Comparison of ENCODE assay signal across 14 cellular contexts in the genomic region with DNA sequence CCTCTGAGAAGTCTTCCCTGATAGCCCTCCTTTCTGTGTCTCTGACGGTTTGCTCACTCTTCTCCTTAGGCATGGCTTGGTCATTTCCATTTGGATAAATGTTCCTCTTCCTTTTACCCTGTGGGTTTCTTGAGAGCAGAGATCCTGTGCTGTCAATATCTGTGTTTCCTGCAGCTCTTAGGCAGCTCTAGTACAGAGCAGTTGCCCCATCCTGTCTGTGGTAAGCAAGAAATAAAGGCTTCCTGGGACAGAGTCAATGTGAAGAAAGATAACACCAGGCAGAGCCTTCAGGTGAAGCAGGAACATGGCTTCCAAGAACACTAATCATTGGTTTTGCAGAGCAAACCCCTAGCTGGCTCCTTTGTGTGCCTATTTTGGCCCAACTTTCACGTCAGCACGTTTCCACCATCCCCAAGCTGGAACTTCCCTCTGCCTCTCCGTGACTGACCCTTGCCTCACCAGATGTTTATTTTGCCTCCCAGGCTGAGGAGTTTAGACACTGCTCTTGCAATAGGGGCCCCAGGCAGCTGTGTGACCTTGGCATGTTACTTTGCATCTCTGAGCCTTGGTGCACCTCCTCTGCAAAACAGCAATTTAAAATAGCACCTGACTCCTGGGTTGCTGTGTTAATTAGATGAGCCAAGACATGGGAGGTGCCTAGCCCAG. TPM values are rescaled to one million over a fixed set of nuclear protein-coding genes. Genes with fewer than 3 reads are reported as not detected.
A peak's percentile ranks its signal among the peaks of the same experiment; 100 is the strongest.
DNase-seq lines count a peak whose midpoint lies in the region; ATAC-seq, FAIRE-seq and TF ChIP-seq lines count a peak whose summit lies in the region.
"Had no signal": no experiment of that assay in that cellular context is flagged by ENCODE, and none has a peak within 500 bp of the region (broad histone marks: within the 10 kb centered on the region; RNA-seq: fewer than 3 reads in every experiment).

No MANE protein-coding gene starts in this region.

- no peak for FAIRE-seq in K562 (lab: Jason Lieb, UNC)
- FAIRE-seq: endometrium had no signal

- peak overlapping the region; percentile 27 to 87 (median 64) for H3K4me2 ChIP-seq in BLaER1 treated with 17β-estradiol and CSF1 and Interleukin-3, amounts not matched to agents 10 nM and 100 nM
- H3K4me2 ChIP-seq in Karpas-422 (ENCODE audit: low read depth, low read length, poor library complexity, severe bottlenecking) (no peak overlapping the region), K562 (ENCODE audit: insufficient read depth, low read length) (no peak overlapping the region)

- BruUV-seq in K562 (replicated peaks; lab: Mats Ljungman, UMichigan): no TSS peak

- H3K4me1 ChIP-seq in BLaER1 treated with 17β-estradiol and CSF1 and Interleukin-3, amounts not matched to agents 10 nM and 100 nM: peaks cover 49 to 55% (median 52%) of the 10 kb centered on the region in 10 experiments
- peaks cover 20% of the 10 kb centered on the region for H3K4me1 ChIP-seq in Karpas-422 (ENCODE audit: low read length)
- H3K4me1 ChIP-seq in K562 (replicated peaks in 1 of 2; ENCODE audit: control insufficient read depth in 2 of 2, insufficient read depth in 2 of 2, low read length in 2 of 2): no peaks in the 10 kb centered on the region

- H3K4me1 Mint-ChIP-seq in memory B cell: peaks cover 30% of the 10 kb centered on the region

- no peaks in the 10 kb centered on the region for H3K36me3 Mint-ChIP-seq in memory B cell

- TF ChIP-seq RAD21 in K562 (CRISPR knock-in tag; conservative IDR thresholded peaks at IDR 0.05 in 1 of 2, IDR thresholded peaks at IDR 0.05 in 1 of 2): no peak

- no peaks in the 10 kb centered on the region for H3K9me3 ChIP-seq in BLaER1 treated with 17β-estradiol and CSF1 and Interleukin-3, amounts not matched to agents 10 nM and 100 nM (replicated peaks in 1 of 11)
- H3K9me3 ChIP-seq in Karpas-422 (ENCODE audit: low read length) (no peaks in the 10 kb centered on the region), K562 (replicated peaks; ENCODE audit: control insufficient read depth, insufficient read depth, low read depth, low read length) (no peaks in the 10 kb centered on the region)

- no peaks in the 10 kb centered on the region for H3K9me2 ChIP-seq in Karpas-422 (replicated peaks; ENCODE audit: insufficient read depth, low read length)

- TF ChIP-seq EP300 in K562 (IDR thresholded peaks at IDR 0.05; ENCODE audit: low read length): no peak

- peak overlapping the region; percentile 2 for H3K4me3 Mint-ChIP-seq in memory B cell

- DNase-seq in Karpas-422 (no peak), K562 (ENCODE audit: extremely low read depth in 1 of 4, low spot score in 3 of 4) (no peak), memory B cell (ENCODE audit: low spot score in 2 of 2) (no peak), GM10266 (ENCODE audit: extremely low spot score) (no peak), NCI-H2029 treated with DMSO at 0.1 percent for 48 hours (lab: John Stamatoyannopoulos, UW) (no peak), HuH-7.5 (ENCODE audit: low spot score) (no peak), GM19240 (ENCODE audit: insufficient read length, low spot score) (no peak)
- DNase-seq: activated CD4-positive, alpha-beta T cell treated with anti-CD3 and anti-CD28 coated beads, Interleukin-2, amount 50 U/mL, for 4 hours; activated naive CD4-positive, alpha-beta T cell treated with anti-CD3 and anti-CD28 coated beads, Interleukin-2, amount 50 U/mL, for 16 hours; COR-L47; left colon; NCI-H187 had no signal

- in situ Hi-C loops in K562 (cut with MboI): no loop called here

- H2AFZ ChIP-seq in Karpas-422 (ENCODE audit: low read length): 0 out of 2 replicates have a peak overlapping the region, but pooled peaks have one; percentile 20
- H2AFZ ChIP-seq in K562 (ENCODE audit: low read depth, low read length): no peak overlapping the region

- H4K20me1 ChIP-seq in BLaER1 treated with 17β-estradiol and CSF1 and Interleukin-3, amounts not matched to agents 10 nM and 100 nM: no peaks in the 10 kb centered on the region
- H4K20me1 ChIP-seq in Karpas-422 (ENCODE audit: insufficient read depth, low read depth, low read length): no peaks in the 10 kb centered on the region
- no peaks in the 10 kb centered on the region for H4K20me1 ChIP-seq in K562 (replicated peaks; ENCODE audit: control insufficient read depth, insufficient read depth, low read length)

- POLR2A ChIA-PET in K562 (lab: Yijun Ruan, JAX): interaction anchor here (0.8 to 3.1 kb wide), 3 partner anchors 10 to 205 kb away, joined by 3 to 9 read pairs (median 5); no protein-coding TSS in a partner anchor

- peak overlapping the region; percentile 98 for H3K27ac Mint-ChIP-seq in memory B cell

- TF ChIP-seq CTCF in K562 (IDR thresholded peaks at IDR 0.05 in 2 of 3, conservative IDR thresholded peaks at IDR 0.05 in 1 of 3; ENCODE audit: insufficient read depth in 2 of 3, low read depth in 1 of 3, low read length in 3 of 3) (no peak), GM10266 (IDR thresholded peaks at IDR 0.05; ENCODE audit: control insufficient read depth, insufficient read depth, low read depth, missing control alignments) (no peak)

- H3K27ac ChIP-seq in BLaER1 treated with 17β-estradiol and CSF1 and Interleukin-3, amounts not matched to agents 10 nM and 100 nM: peak overlapping the region in 8 of 11 experiments; percentile 8 to 80 (median 51); a peak in 15 of 22 replicates
- H3K27ac ChIP-seq in Karpas-422 (ENCODE audit: low read length) (no peak overlapping the region), K562 (ENCODE audit: extremely low read depth, low read depth, low read length) (no peak overlapping the region)

- H3K9me1 ChIP-seq in K562 (ENCODE audit: control insufficient read depth, insufficient read depth, low read length): no peaks in the 10 kb centered on the region

- H3K9ac ChIP-seq in BLaER1 treated with 17β-estradiol and CSF1 and Interleukin-3, amounts not matched to agents 10 nM and 100 nM: peak overlapping the region in 3 of 11 experiments; percentile 3 to 17 (median 3); a peak in 2 of 22 replicates
- no peak overlapping the region for H3K9ac ChIP-seq in Karpas-422 (ENCODE audit: low read length)
- H3K9ac ChIP-seq in K562 (ENCODE audit: insufficient read depth in 1 of 2, low read depth in 2 of 2, low read length in 2 of 2): no peak overlapping the region

- TF ChIP-seq POLR2A in K562 (conservative IDR thresholded peaks at IDR 0.05): no peak

- intact Hi-C loops in K562 (cut with micrococcal nuclease): loop anchor here (5.0 to 10.0 kb wide), 2 partner anchors 82 to 200 kb away; no protein-coding TSS in a partner anchor

- no peaks in the 10 kb centered on the region for H3K9me3 Mint-ChIP-seq in memory B cell

- no peaks in the 10 kb centered on the region for H3K27me3 ChIP-seq in BLaER1 treated with 17β-estradiol and CSF1 and Interleukin-3, amounts not matched to agents 10 nM and 100 nM
- H3K27me3 ChIP-seq in Karpas-422 (ENCODE audit: low read length) (no peaks in the 10 kb centered on the region), K562 (ENCODE audit: control insufficient read depth in 2 of 2, insufficient read depth in 2 of 2, low read length in 2 of 2) (peaks cover 13 to 32% of the 10 kb centered on the region in 2 experiments; a peak in 4 of 5 replicates)

- no peaks in the 10 kb centered on the region for H3K36me3 ChIP-seq in BLaER1 treated with 17β-estradiol and CSF1 and Interleukin-3, amounts not matched to agents 10 nM and 100 nM
- H3K36me3 ChIP-seq in Karpas-422 (ENCODE audit: insufficient read depth, low read length) (no peaks in the 10 kb centered on the region), K562 (ENCODE audit: control insufficient read depth, insufficient read depth, low read length) (no peaks in the 10 kb centered on the region)

- H3K4me3 ChIP-seq in BLaER1 treated with 17β-estradiol and CSF1 and Interleukin-3, amounts not matched to agents 10 nM and 100 nM: no peak overlapping the region
- H3K4me3 ChIP-seq in Karpas-422 (ENCODE audit: low read length): no peak overlapping the region
- no peak overlapping the region for H3K4me3 ChIP-seq in K562

- H3K79me2 ChIP-seq in Karpas-422 (ENCODE audit: low read length): no peaks in the 10 kb centered on the region
- no peaks in the 10 kb centered on the region for H3K79me2 ChIP-seq in K562 (ENCODE audit: control insufficient read depth, insufficient read depth, low read length)

- WGBS in K562 (ENCODE audit: insufficient coverage, low coverage, missing lambda C conversion rate): 0% methylated on average over 4 of the region's 4 CpGs

- CTCF ChIA-PET in K562 (lab: Yijun Ruan, JAX; ENCODE audit: low intra/inter-chr PET ratio): interaction anchor here (2.4 kb wide), 1 partner anchor 81 kb away, joined by 14 read pairs; no protein-coding TSS in a partner anchor

- ATAC-seq in K562 (no peak; the same call in 1 of the 3 replicates), memory B cell (ENCODE audit: low read depth) (no peak)
- ATAC-seq: left colon had no signal

- H3K27me3 Mint-ChIP-seq in memory B cell: no peaks in the 10 kb centered on the region

TF ChIP-seq in K562, 482 proteins besides CTCF, POLR2A, EP300 and RAD21:
- TF ChIP-seq NFIX (CRISPR knock-in tag; IDR thresholded peaks at IDR 0.05; ENCODE audit: low read depth) (no peak), ZFP36 (IDR thresholded peaks at IDR 0.05; ENCODE audit: low read depth, low read length, partially characterized antibody) (peak; percentile 37)
- TF ChIP-seq, protein P1, sequence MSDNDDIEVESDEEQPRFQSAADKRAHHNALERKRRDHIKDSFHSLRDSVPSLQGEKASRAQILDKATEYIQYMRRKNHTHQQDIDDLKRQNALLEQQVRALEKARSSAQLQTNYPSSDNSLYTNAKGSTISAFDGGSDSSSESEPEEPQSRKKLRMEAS (CRISPR knock-in tag; IDR thresholded peaks at IDR 0.05): no peak

RNA-seq across cellular contexts. Expression of a gene that starts 49.6 kb away (rescaled TPM):
- 9.3 and 12.2 TPM in 2 replicates for total RNA-seq in Karpas-422 (2014; rRNA removed; shearing (Covaris generic); ENCODE audit: low replicate concordance)
- 28.3 and 61.3 TPM in 2 replicates for total RNA-seq in K562 (2011; cell fraction: chromatin; rRNA removed; ENCODE audit: low replicate concordance)
- total RNA-seq in K562 (2011; cell fraction: nucleolus; rRNA removed): 17.8 and 25.7 TPM in 2 replicates
- total RNA-seq in K562 (2011; cell fraction: nucleoplasm; rRNA removed): 37.4 and 58.5 TPM in 2 replicates
- total RNA-seq in K562 (2014; rRNA removed): 10.9 and 11.2 TPM in 2 replicates
- total RNA-seq in K562 (2014; rRNA removed; fragmentation: Illumina TruSeq; extraction: Trizol): 14.3 and 17.4 TPM in 2 replicates
- total RNA-seq in K562 (2015; rRNA removed; fragmentation: Illumina TruSeq; extraction: Trizol): 12.5 and 12.7 TPM in 2 replicates
- 11.9 and 13.7 TPM in 2 replicates for total RNA-seq in K562 (2021)
- 11.7 and 13.0 TPM in 2 replicates for polyA plus RNA-seq in K562 (2011; rRNA removed)
- 9.5 and 11.8 TPM in 2 replicates for polyA plus RNA-seq in K562 (2011; cell fraction: cytosol; rRNA removed)
- 9.6 and 15.1 TPM in 2 replicates for polyA plus RNA-seq in K562 (2011; cell fraction: nucleus; rRNA removed)
- 9.5 and 13.5 TPM in 2 replicates for polyA plus RNA-seq in K562 (2012)
- polyA plus RNA-seq in K562 (2014; fragmentation: Illumina TruSeq; extraction: Trizol): 13.1 and 13.5 TPM in 2 replicates
- polyA plus RNA-seq in K562 (2014; fragmentation: Nextera tagmentation; extraction: Ambion mirVana): 1 to 10 TPM; 4.1 to 6.5 TPM
- 9.6 and 14.0 TPM in 2 replicates for polyA plus RNA-seq in K562 (2014; rRNA removed)
- polyA minus RNA-seq in K562 (2011; rRNA and poly(A)+ RNA removed): 18.0 and 18.4 TPM in 2 replicates
- 6.7 and 9.7 TPM in 2 replicates for polyA minus RNA-seq in K562 (2011; cell fraction: cytosol; rRNA and poly(A)+ RNA removed)
- 9.2 and 18.0 TPM in 2 replicates for polyA minus RNA-seq in K562 (2011; cell fraction: nucleus; rRNA and poly(A)+ RNA removed)

Comparison
In these comparisons a context has a peak if more than half of its experiments do, and no peak if none do; other contexts are left out.
1. H3K27ac ChIP-seq: peak in BLaER1 treated with 17β-estradiol and CSF1 and Interleukin-3, amounts not matched to agents 10 nM and 100 nM (8 of 11); none in Karpas-422 (single experiment) and K562 (single experiment).
2. H3K4me2 ChIP-seq: peak in BLaER1 treated with 17β-estradiol and CSF1 and Interleukin-3, amounts not matched to agents 10 nM and 100 nM (11 of 11); none in Karpas-422 (single experiment) and K562 (single experiment).